Comparison of ENCODE assay signal across 8 cellular contexts in genomic region chr2:44167311-44167907, GRCh38. TPM values are rescaled to one million over a fixed set of nuclear protein-coding genes. Genes with fewer than 3 reads are reported as not detected.
DNase-seq lines count a peak whose midpoint lies in the region; ATAC-seq, FAIRE-seq and TF ChIP-seq lines count a peak whose summit lies in the region.

No MANE protein-coding gene starts in this region.

- peaks cover 34% of the 10 kb centered on the region for H3K79me2 ChIP-seq in HepG2 (ENCODE audit: insufficient read depth, low read length)

- FAIRE-seq in HepG2 (lab: Jason Lieb, UNC), result no peak

- H3K27me3 Mint-ChIP-seq in activated T-cell treated with anti-CD3 and anti-CD28 coated beads, Interleukin-2, amount 50 U/mL, for 24 hours, result no peaks in the 10 kb centered on the region
- no peaks in the 10 kb centered on the region for H3K27me3 Mint-ChIP-seq in activated naive CD8-positive, alpha-beta T cell treated with anti-CD3 and anti-CD28 coated beads, Interleukin-2, amount 50 U/mL, for 24 hours

- H3K4me1 Mint-ChIP-seq in activated T-cell treated with anti-CD3 and anti-CD28 coated beads, Interleukin-2, amount 50 U/mL, for 24 hours (ENCODE audit: low read depth), result peaks cover 28% of the 10 kb centered on the region
- peaks cover 28% of the 10 kb centered on the region for H3K4me1 Mint-ChIP-seq in activated naive CD8-positive, alpha-beta T cell treated with anti-CD3 and anti-CD28 coated beads, Interleukin-2, amount 50 U/mL, for 24 hours

- 31% methylated on average over 18 of the region's 18 CpGs for whole genome bisulfite sequencing in HepG2 (ENCODE audit: low lambda C conversion rate)
- WGBS in tibial nerve, 2 donors, result 34 to 37% methylated on average over 18 of the region's 18 CpGs

- H3K9me3 Mint-ChIP-seq in activated T-cell treated with anti-CD3 and anti-CD28 coated beads, Interleukin-2, amount 50 U/mL, for 24 hours, result peaks cover 5% of the 10 kb centered on the region
- no peaks in the 10 kb centered on the region for H3K9me3 Mint-ChIP-seq in activated naive CD8-positive, alpha-beta T cell treated with anti-CD3 and anti-CD28 coated beads, Interleukin-2, amount 50 U/mL, for 24 hours

- 0 out of 2 replicates have a peak, but pooled peaks have one; percentile 0 for TF ChIP-seq RAD21 in HepG2 (CRISPR knock-in tag; IDR thresholded peaks at IDR 0.05)

- no peak for ATAC-seq in activated naive CD8-positive, alpha-beta T cell treated with anti-CD3 and anti-CD28 coated beads, Interleukin-2, amount 50 U/mL, for 24 hours
- ATAC-seq in HepG2 (no peak), GM19023 (IDR thresholded peaks at IDR 0.05; ENCODE audit: unreplicated experiment) (no peak), HG03280 (IDR thresholded peaks at IDR 0.05; ENCODE audit: unreplicated experiment) (no peak)

- no peak for TF ChIP-seq POLR2A in HepG2 (IDR thresholded peaks at IDR 0.05; ENCODE audit: insufficient read depth in 1 of 2, low read depth in 2 of 2, low read length in 2 of 2)
- no peak for TF ChIP-seq POLR2A in tibial nerve (IDR thresholded peaks at IDR 0.05)

- CTCF ChIA-PET in HepG2 (lab: Yijun Ruan, JAX; ENCODE audit: low intra/inter-chr PET ratio, low total read pairs), result no interaction called here

- no peak for TF ChIP-seq CTCF in HepG2 (CRISPR knock-in tag; IDR thresholded peaks at IDR 0.05)
- no peak for TF ChIP-seq CTCF in tibial nerve (IDR thresholded peaks at IDR 0.05)

- TF ChIP-seq EP300 in HepG2 (IDR thresholded peaks at IDR 0.05; ENCODE audit: low read depth in 2 of 2, low read length in 2 of 2) (peak in 1 of 2 experiments; percentile 19; a peak in 1 of 4 replicates), HepG2 (CRISPR knock-in tag; IDR thresholded peaks at IDR 0.05; ENCODE audit: borderline replicate concordance) (no peak), tibial nerve (IDR thresholded peaks at IDR 0.05) (no peak)

- H3K9me3 ChIP-seq in HepG2 (ENCODE audit: low read length) (no peaks in the 10 kb centered on the region), tibial nerve (peaks cover 0 to 6% (median 0%) of the 10 kb centered on the region in 4 donors)

- H3K27ac ChIP-seq in HepG2 (ENCODE audit: extremely low read length, insufficient read depth, low read length) (peak overlapping the region; percentile 96), tibial nerve (peak overlapping the region; percentile 95 to 99 (median 98))

- BruUV-seq in HepG2 (replicated peaks; lab: Mats Ljungman, UMichigan), result no TSS peak

- peak overlapping the region; percentile 98 for H2AFZ ChIP-seq in HepG2 (ENCODE audit: low read length)

- in situ Hi-C loops in HepG2 (cut with HindIII; ENCODE audit: extremely low pct_ligation_motif_present, low pct_unique_long_range_greater_than_20kb), result no loop called here

- no peaks in the 10 kb centered on the region for H3K36me3 ChIP-seq in HepG2 (replicated peaks in 1 of 2; ENCODE audit: control insufficient read depth in 1 of 2, insufficient read depth in 2 of 2, low read length in 2 of 2)
- no peaks in the 10 kb centered on the region for H3K36me3 ChIP-seq in tibial nerve

- intact Hi-C loops in HepG2 (cut with micrococcal nuclease; ENCODE audit: unreplicated experiment), result loop anchor here (1.0 to 10.0 kb wide), 4 partner anchors 65 to 195 kb away; no protein-coding TSS in a partner anchor

- peak overlapping the region; percentile 98 for H3K27ac Mint-ChIP-seq in activated T-cell treated with anti-CD3 and anti-CD28 coated beads, Interleukin-2, amount 50 U/mL, for 24 hours
- peak overlapping the region; percentile 98 for H3K27ac Mint-ChIP-seq in activated naive CD8-positive, alpha-beta T cell treated with anti-CD3 and anti-CD28 coated beads, Interleukin-2, amount 50 U/mL, for 24 hours

- H4K20me1 ChIP-seq in HepG2 (ENCODE audit: insufficient read depth, low read length), result peaks cover 23% of the 10 kb centered on the region

- H3K9ac ChIP-seq in HepG2 (ENCODE audit: insufficient read depth, low read depth, low read length), result peak overlapping the region; percentile 92

- DNase-seq in activated T-cell treated with anti-CD3 and anti-CD28 coated beads, Interleukin-2, amount 50 U/mL, for 24 hours, result no peak
- DNase-seq in activated T-cell treated with anti-CD3 and anti-CD28 coated beads, Interleukin-2, amount 50 U/mL, for 48 hours, result no peak
- no peak for DNase-seq in activated naive CD8-positive, alpha-beta T cell treated with anti-CD3 and anti-CD28 coated beads, Interleukin-2, amount 50 U/mL, for 24 hours
- DNase-seq in HepG2 (ENCODE audit: low spot score), result no peak
- peak in 1 of 2 donors; percentile 12 for DNase-seq in tibial nerve (ENCODE audit: low spot score in 2 of 2)
- DNase-seq in nucleus accumbens (lab: John Stamatoyannopoulos, UW), result no peak

- H3K36me3 Mint-ChIP-seq in activated T-cell treated with anti-CD3 and anti-CD28 coated beads, Interleukin-2, amount 50 U/mL, for 24 hours (ENCODE audit: low read depth), result peaks cover 24% of the 10 kb centered on the region
- H3K36me3 Mint-ChIP-seq in activated naive CD8-positive, alpha-beta T cell treated with anti-CD3 and anti-CD28 coated beads, Interleukin-2, amount 50 U/mL, for 24 hours (ENCODE audit: low read depth), result no peaks in the 10 kb centered on the region

- H3K4me3 Mint-ChIP-seq in activated T-cell treated with anti-CD3 and anti-CD28 coated beads, Interleukin-2, amount 50 U/mL, for 24 hours, result peak overlapping the region; percentile 81
- H3K4me3 Mint-ChIP-seq in activated naive CD8-positive, alpha-beta T cell treated with anti-CD3 and anti-CD28 coated beads, Interleukin-2, amount 50 U/mL, for 24 hours, result peak overlapping the region; percentile 95

- H3K4me1 ChIP-seq in HepG2 (ENCODE audit: insufficient read depth, low read length) (peaks cover 27% of the 10 kb centered on the region), tibial nerve (peaks cover 0 to 20% (median 16%) of the 10 kb centered on the region in 4 donors)

- peak overlapping the region; percentile 58 to 75 (median 60) for H3K4me3 ChIP-seq in HepG2 (replicated peaks in 1 of 3; ENCODE audit: insufficient read depth in 1 of 3, low read depth in 2 of 3, low read length in 3 of 3)
- H3K4me3 ChIP-seq in tibial nerve, result peak overlapping the region; percentile 43 to 72 (median 51)

- H3K27me3 ChIP-seq in HepG2 (ENCODE audit: control insufficient read depth in 1 of 2, insufficient read depth in 2 of 2, low read length in 2 of 2) (no peaks in the 10 kb centered on the region; a peak in 1 of 5 replicates), tibial nerve (no peaks in the 10 kb centered on the region)

- peak overlapping the region; percentile 99 for H3K4me2 ChIP-seq in HepG2 (ENCODE audit: low read depth, low read length)

- POLR2A ChIA-PET in HepG2 (lab: Yijun Ruan, JAX), result interaction anchor here (0.6 to 1.9 kb wide), 13 partner anchors 10 to 194 kb away, joined by 3 to 21 read pairs (median 6); partner anchors contain the start of genes CAMKMT and PREPL

TF ChIP-seq in HepG2, 621 proteins besides CTCF, POLR2A, EP300 and RAD21 (continues in another document):
- TF ChIP-seq ZNF383 (CRISPR knock-in tag; IDR thresholded peaks at IDR 0.05; ENCODE audit: borderline replicate concordance) (no peak), ZNF30 (CRISPR knock-in tag; IDR thresholded peaks at IDR 0.05) (0 out of 2 replicates have a peak, but pooled peaks have one; percentile 50), ZNF234 (CRISPR knock-in tag; conservative IDR thresholded peaks at IDR 0.05) (no peak), CCDC6 (CRISPR knock-in tag; IDR thresholded peaks at IDR 0.05) (no peak), ZNF317 (CRISPR knock-in tag; IDR thresholded peaks at IDR 0.05) (peak; percentile 44; the same call in 1 of the 2 replicates), CSRNP2 (CRISPR knock-in tag; conservative IDR thresholded peaks at IDR 0.05; ENCODE audit: low read depth) (no peak), SIX1 (CRISPR knock-in tag; IDR thresholded peaks at IDR 0.05; ENCODE audit: borderline replicate concordance) (0 out of 2 replicates have a peak, but pooled peaks have one; percentile 46)

RNA-seq across cellular contexts. Expression of gene PPM1B, which starts 1.3 kb away (rescaled TPM):
- total RNA-seq in HepG2 (2016; rRNA removed; fragmentation: Illumina TruSeq; extraction: Trizol), result 24.4 and 33.6 TPM in 2 replicates
- total RNA-seq in HepG2 (2016; cell fraction: cytosol; rRNA removed; fragmentation: Illumina TruSeq; extraction: Trizol; ENCODE audit: low read depth), result 17.8 and 18.0 TPM in 2 replicates
- 25.9 and 32.4 TPM in 2 replicates for total RNA-seq in HepG2 (2016; cell fraction: insoluble cytoplasmic fraction; rRNA removed; fragmentation: Illumina TruSeq; extraction: Trizol)
- total RNA-seq in HepG2 (2016; cell fraction: membrane; rRNA removed; fragmentation: Illumina TruSeq; extraction: Trizol), result 13.8 and 16.7 TPM in 2 replicates
- 23.0 and 24.0 TPM in 2 replicates for total RNA-seq in HepG2 (2016; cell fraction: nucleus; rRNA removed; fragmentation: Illumina TruSeq; extraction: Trizol)
- 24.7 and 25.0 TPM in 2 replicates for polyA plus RNA-seq in HepG2 (2011; rRNA removed)
- polyA plus RNA-seq in HepG2 (2011; cell fraction: cytosol; rRNA removed), result 8.6 and 12.7 TPM in 2 replicates
- 8.7 and 9.9 TPM in 2 replicates for polyA plus RNA-seq in HepG2 (2011; cell fraction: nucleus; rRNA removed)
- 28.6 and 32.2 TPM in 2 replicates for polyA plus RNA-seq in HepG2 (2012)
- polyA plus RNA-seq in HepG2 (2016; cell fraction: cytosol; fragmentation: Illumina TruSeq; extraction: Trizol; ENCODE audit: low read depth), result 1.6 and 1.8 TPM in 2 replicates
- polyA plus RNA-seq in HepG2 (2016; cell fraction: insoluble cytoplasmic fraction; fragmentation: Illumina TruSeq; extraction: Trizol; ENCODE audit: low read depth), result 34.6 and 37.7 TPM in 2 replicates
- polyA plus RNA-seq in HepG2 (2016; cell fraction: membrane; fragmentation: Illumina TruSeq; extraction: Trizol; ENCODE audit: low read depth), result 7.0 and 7.6 TPM in 2 replicates
- 24.1 and 29.0 TPM in 2 replicates for polyA plus RNA-seq in HepG2 (2016; cell fraction: nucleus; fragmentation: Illumina TruSeq; extraction: Trizol; ENCODE audit: insufficient read depth, low read depth)
- 32.2 and 37.2 TPM in 2 replicates for polyA minus RNA-seq in HepG2 (2011; rRNA and poly(A)+ RNA removed; ENCODE audit: low replicate concordance)
- polyA minus RNA-seq in HepG2 (2011; cell fraction: cytosol; rRNA and poly(A)+ RNA removed), result 29.5 and 38.6 TPM in 2 replicates
- 58.3 and 66.4 TPM in 2 replicates for polyA minus RNA-seq in HepG2 (2011; cell fraction: nucleus; rRNA and poly(A)+ RNA removed)
- total RNA-seq in tibial nerve, result 10 to 100 TPM; 35.1 to 72.6 (median 61.5) TPM
